Comparison of ENCODE assay signal across 19 cellular contexts in the genomic region with DNA sequence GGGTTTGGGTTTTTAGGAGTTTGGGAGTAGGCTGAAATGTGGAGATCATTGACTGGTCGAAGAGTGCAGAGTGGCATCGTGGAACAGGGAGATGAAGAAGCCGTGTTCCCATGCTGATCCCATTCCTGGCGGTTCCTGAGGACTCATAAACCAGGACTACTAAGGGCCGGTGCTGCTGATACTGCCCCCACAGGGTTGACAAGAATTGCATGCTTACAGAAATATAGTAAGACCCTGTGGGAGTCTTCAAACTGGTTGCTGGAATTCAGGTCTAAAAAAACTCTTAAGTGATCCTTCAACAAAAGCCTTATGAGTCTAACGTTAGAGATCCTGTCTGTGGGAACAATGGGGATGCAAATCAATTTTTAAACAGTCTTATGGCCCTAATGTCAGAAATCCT.
DNase-seq lines count a peak whose midpoint lies in the region; ATAC-seq, FAIRE-seq and TF ChIP-seq lines count a peak whose summit lies in the region.
"Had no signal": no experiment of that assay in that cellular context is flagged by ENCODE, and none has a peak within 500 bp of the region (broad histone marks: within the 10 kb centered on the region; RNA-seq: fewer than 3 reads in every experiment).

No MANE protein-coding gene starts in this region.

- H3K4me3 ChIP-seq in K562 (no peak overlapping the region), mesendoderm (ENCODE audit: low read length) (no peak overlapping the region)
- H3K4me3 ChIP-seq: adrenal gland, GM12878, right atrium auricular region had no signal

- TF ChIP-seq CTCF in Calu3 (IDR thresholded peaks at IDR 0.05; ENCODE audit: unreplicated experiment) (no peak), K562 (IDR thresholded peaks at IDR 0.05 in 2 of 3, conservative IDR thresholded peaks at IDR 0.05 in 1 of 3; ENCODE audit: insufficient read depth in 2 of 3, low read depth in 1 of 3, low read length in 3 of 3) (peak; percentile 24 to 47 (median 44); a peak in 5 of 6 replicates)

- 16% methylated on average over 4 of the region's 6 CpGs for WGBS in K562 (ENCODE audit: insufficient coverage, low coverage, missing lambda C conversion rate)
- WGBS in mesendoderm (ENCODE audit: extremely low coverage, insufficient coverage, low lambda C conversion rate) = no CpG with 5 or more reads among the region's 6 CpGs

- peaks cover 55% of the 10 kb centered on the region for H3K4me1 Mint-ChIP-seq in Calu3 (ENCODE audit: low read depth, unreplicated experiment)
- H3K4me1 Mint-ChIP-seq: IgD-negative memory B cell had no signal

- H3K4me2 ChIP-seq in K562 (ENCODE audit: insufficient read depth, low read length) (0 out of 2 replicates have a peak overlapping the region, but pooled peaks have one; percentile 11), mesendoderm (ENCODE audit: low read length) (no peak overlapping the region)

- FAIRE-seq in HTR-8/SVneo (lab: Jason Lieb, UNC) (peak; percentile 31), K562 (lab: Jason Lieb, UNC) (no peak)
- FAIRE-seq: endothelial cell of umbilical vein, GM12878 had no signal

- no peak for TF ChIP-seq POLR2A in K562 (conservative IDR thresholded peaks at IDR 0.05)

- H3K27ac ChIP-seq in K562 (ENCODE audit: extremely low read depth, low read depth, low read length) (no peak overlapping the region), mesendoderm (ENCODE audit: low read depth, low read length) (no peak overlapping the region)
- H3K27ac ChIP-seq: adrenal gland, right atrium auricular region had no signal

- no peaks in the 10 kb centered on the region for H3K27me3 Mint-ChIP-seq in Calu3 (ENCODE audit: unreplicated experiment)

- intact Hi-C loops in Calu3 (cut with micrococcal nuclease; ENCODE audit: unreplicated experiment) (no loop called here), K562 (cut with micrococcal nuclease) (loop anchor here (5.0 kb wide), 1 partner anchor 71 kb away; no protein-coding TSS in a partner anchor)

- no peaks in the 10 kb centered on the region for H3K9me3 ChIP-seq in K562 (replicated peaks; ENCODE audit: control insufficient read depth, insufficient read depth, low read depth, low read length)
- H3K9me3 ChIP-seq: adrenal gland, right atrium auricular region had no signal

- H3K79me2 ChIP-seq in K562 (ENCODE audit: control insufficient read depth, insufficient read depth, low read length) (no peaks in the 10 kb centered on the region), mesendoderm (ENCODE audit: control insufficient read depth, insufficient read depth, low read length) (no peaks in the 10 kb centered on the region)

- H3K4ac ChIP-seq in mesendoderm (ENCODE audit: low read depth, low read length) = no peak overlapping the region

- in situ Hi-C loops in K562 (cut with MboI) = no loop called here

- H3K4me3 Mint-ChIP-seq in Calu3 (ENCODE audit: low read depth, unreplicated experiment) = no peak overlapping the region
- H3K4me3 Mint-ChIP-seq: CD4-positive, alpha-beta T cell; IgD-negative memory B cell had no signal

- no peak overlapping the region for H3K56ac ChIP-seq in mesendoderm (ENCODE audit: low read length)

- no peaks in the 10 kb centered on the region for H3K36me3 Mint-ChIP-seq in Calu3 (ENCODE audit: insufficient read depth, unreplicated experiment)
- H3K36me3 Mint-ChIP-seq: IgD-negative memory B cell had no signal

- no peak overlapping the region for H4K8ac ChIP-seq in mesendoderm (ENCODE audit: low read depth, low read length)

- H4K20me1 ChIP-seq in K562 (replicated peaks; ENCODE audit: control insufficient read depth, insufficient read depth, low read length) = no peaks in the 10 kb centered on the region

- H3K36me3 ChIP-seq in K562 (ENCODE audit: control insufficient read depth, insufficient read depth, low read length) = no peaks in the 10 kb centered on the region
- no peaks in the 10 kb centered on the region for H3K36me3 ChIP-seq in mesendoderm (ENCODE audit: control insufficient read depth, insufficient read depth, low read length)
- H3K36me3 ChIP-seq: adrenal gland, right atrium auricular region had no signal

- H3K18ac ChIP-seq in mesendoderm (ENCODE audit: low read length) = no peak overlapping the region

- H2BK120ac ChIP-seq in mesendoderm (ENCODE audit: low read depth, low read length) = no peak overlapping the region

- CTCF ChIA-PET in Calu3 (lab: Charles Lee) (no interaction called here), K562 (lab: Yijun Ruan, JAX; ENCODE audit: low intra/inter-chr PET ratio) (no interaction called here)

- H3K9me3 Mint-ChIP-seq in Calu3 (ENCODE audit: low read depth, unreplicated experiment) = no peaks in the 10 kb centered on the region
- H3K9me3 Mint-ChIP-seq: activated T-helper 2 cell treated with anti-CD3 and anti-CD28 coated beads, Interferon-gamma antibody, Interleukin-2, Interleukin-4, amounts not matched to agents 10 μg/mL and 5 μg/mL and 100 μg/mL, durations not matched to agents 14 hours and 24 hours and 36 hours; CD4-positive, alpha-beta T cell; IgD-negative memory B cell had no signal

- no peak overlapping the region for H2AK5ac ChIP-seq in mesendoderm (ENCODE audit: low read length)

- peaks cover 0 to 15% of the 10 kb centered on the region in 2 experiments; a peak in 3 of 5 replicates for H3K4me1 ChIP-seq in K562 (replicated peaks in 1 of 2; ENCODE audit: control insufficient read depth in 2 of 2, insufficient read depth in 2 of 2, low read length in 2 of 2)
- peaks cover 4% of the 10 kb centered on the region for H3K4me1 ChIP-seq in mesendoderm (ENCODE audit: control insufficient read depth, low read depth, low read length)

- H3K27me3 ChIP-seq in K562 (ENCODE audit: control insufficient read depth in 2 of 2, insufficient read depth in 2 of 2, low read length in 2 of 2) = no peaks in the 10 kb centered on the region
- no peaks in the 10 kb centered on the region for H3K27me3 ChIP-seq in mesendoderm (ENCODE audit: insufficient read depth, low read length, poor library complexity)
- H3K27me3 ChIP-seq: adrenal gland, right atrium auricular region had no signal

- no peak overlapping the region for H2BK5ac ChIP-seq in mesendoderm (ENCODE audit: low read length)

- POLR2A ChIA-PET in K562 (lab: Yijun Ruan, JAX) = no interaction called here

- TF ChIP-seq EP300 in K562 (IDR thresholded peaks at IDR 0.05; ENCODE audit: low read length) = no peak

- no peak overlapping the region for H2BK15ac ChIP-seq in mesendoderm (replicated peaks; ENCODE audit: low read depth)

- H3K9me1 ChIP-seq in K562 (ENCODE audit: control insufficient read depth, insufficient read depth, low read length) = no peaks in the 10 kb centered on the region

- H3K9ac ChIP-seq in K562 (ENCODE audit: insufficient read depth in 1 of 2, low read depth in 2 of 2, low read length in 2 of 2) (no peak overlapping the region), mesendoderm (ENCODE audit: low read length) (no peak overlapping the region)

- peak; percentile 73; the same call in 2 of the 3 replicates for ATAC-seq in K562
- ATAC-seq in GM21529 (IDR thresholded peaks at IDR 0.05; ENCODE audit: unreplicated experiment) = no peak
- no peak for ATAC-seq in HG03039 (IDR thresholded peaks at IDR 0.05; ENCODE audit: unreplicated experiment)
- ATAC-seq: GM12878 had no signal

- peak in 1 of 2 experiments; percentile 37; a peak in 1 of 4 replicates for TF ChIP-seq RAD21 in K562 (CRISPR knock-in tag; conservative IDR thresholded peaks at IDR 0.05 in 1 of 2, IDR thresholded peaks at IDR 0.05 in 1 of 2)

- H3K27ac Mint-ChIP-seq in Calu3 (ENCODE audit: unreplicated experiment) = peak overlapping the region; percentile 12
- H3K27ac Mint-ChIP-seq: activated T-helper 2 cell treated with anti-CD3 and anti-CD28 coated beads, Interferon-gamma antibody, Interleukin-2, Interleukin-4, amounts not matched to agents 10 μg/mL and 5 μg/mL and 100 μg/mL, durations not matched to agents 14 hours and 24 hours and 36 hours; CD4-positive, alpha-beta T cell; IgD-negative memory B cell had no signal

- DNase-seq in Calu3 = no peak
- DNase-seq in HTR-8/SVneo (ENCODE audit: insufficient read length, low spot score) = no peak
- DNase-seq in K562 (ENCODE audit: extremely low read depth in 1 of 4, low spot score in 3 of 4) = peak in 3 of 4 experiments; percentile 14 to 19 (median 16)
- DNase-seq in mesendoderm = peak; percentile 73
- no peak for DNase-seq in 8988T
- DNase-seq: adrenal gland; CD4-positive, alpha-beta T cell; EL; glutamatergic neuron; islet precursor cell; mesenchymal stem cell; NCI-H1048 had no signal

- BruUV-seq in Calu3 (replicated peaks; lab: Mats Ljungman, UMichigan) (no TSS peak), K562 (replicated peaks; lab: Mats Ljungman, UMichigan) (no TSS peak)

- peak overlapping the region; percentile 85 for H2AFZ ChIP-seq in K562 (ENCODE audit: low read depth, low read length)

- H3K79me1 ChIP-seq in mesendoderm (ENCODE audit: low read length) = no peaks in the 10 kb centered on the region

- H4K5ac ChIP-seq in mesendoderm (ENCODE audit: low read length) = no peak overlapping the region

- H3K23ac ChIP-seq in mesendoderm (ENCODE audit: low read length) = no peak overlapping the region

TF ChIP-seq in K562, 482 proteins besides CTCF, POLR2A, EP300 and RAD21 (continues in another document):
- TF ChIP-seq ZFP30 (CRISPR knock-in tag; IDR thresholded peaks at IDR 0.05; ENCODE audit: borderline replicate concordance) = no peak
- TF ChIP-seq NONO (IDR thresholded peaks at IDR 0.05; ENCODE audit: low read depth in 2 of 2, low read length in 1 of 2) = no peak
- no peak for TF ChIP-seq ZNF384 (IDR thresholded peaks at IDR 0.05; ENCODE audit: low read depth, low read length)
- TF ChIP-seq RB1 (IDR thresholded peaks at IDR 0.05; ENCODE audit: low read depth) = no peak
- TF ChIP-seq TAF7 (tag; IDR thresholded peaks at IDR 0.05) = no peak
- no peak for TF ChIP-seq YY1 (IDR thresholded peaks at IDR 0.05; ENCODE audit: borderline replicate concordance in 1 of 3, control insufficient read depth in 1 of 3, extremely low read depth in 1 of 3, insufficient read depth in 3 of 3, insufficient read length in 1 of 3, insufficient replicate concordance in 2 of 3, low read depth in 1 of 3, low read length in 2 of 3)
- no peak for TF ChIP-seq RCOR1 (IDR thresholded peaks at IDR 0.05; ENCODE audit: borderline replicate concordance in 1 of 2, low read depth in 2 of 2, low read length in 2 of 2)
- TF ChIP-seq KLF1 (tag; IDR thresholded peaks at IDR 0.05) = no peak
- TF ChIP-seq TBP (optimal IDR thresholded peaks at IDR 0.05; ENCODE audit: low read depth, low read length) = no peak
- no peak for TF ChIP-seq XRCC3 (IDR thresholded peaks at IDR 0.05)
- no peak for TF ChIP-seq TFAM (CRISPR knock-in tag; conservative IDR thresholded peaks at IDR 0.05)

Comparison
In these comparisons a context has a peak if more than half of its experiments do, and no peak if none do; other contexts are left out.
1. DNase-seq: peak in K562 (3 of 4) and mesendoderm (single experiment); none in Calu3 (single experiment), HTR-8/SVneo (single experiment) and 8988T (single experiment).